Comparison of ENCODE assay signal across 14 cellular contexts in genomic region chr4:90078440-90078839, GRCh38. TPM values are rescaled to one million over a fixed set of nuclear protein-coding genes. Genes with fewer than 3 reads are reported as not detected.
DNase-seq lines count a peak whose midpoint lies in the region; ATAC-seq and TF ChIP-seq lines count a peak whose summit lies in the region.
"Had no signal": no experiment of that assay in that cellular context is flagged by ENCODE, and none has a peak within 500 bp of the region (broad histone marks: within the 10 kb centered on the region; RNA-seq: fewer than 3 reads in every experiment).

No MANE protein-coding gene starts in this region.

- H3K36me3 ChIP-seq in smooth muscle cell (ENCODE audit: low read depth), result no peaks in the 10 kb centered on the region
- H3K36me3 ChIP-seq in colonic mucosa, result no peaks in the 10 kb centered on the region

- H3K4me1 ChIP-seq in smooth muscle cell (ENCODE audit: low read depth) (no peaks in the 10 kb centered on the region), colonic mucosa (no peaks in the 10 kb centered on the region)

- ATAC-seq in GM18517 (IDR thresholded peaks at IDR 0.05; ENCODE audit: unreplicated experiment), result peak; percentile 66
- peak; percentile 61 for ATAC-seq in GM21526 (IDR thresholded peaks at IDR 0.05; ENCODE audit: low FRiP score, unreplicated experiment)
- peak; percentile 73 for ATAC-seq in HG03342 (IDR thresholded peaks at IDR 0.05; ENCODE audit: unreplicated experiment)

- peaks cover 5% of the 10 kb centered on the region for H3K27me3 ChIP-seq in smooth muscle cell (ENCODE audit: low read depth)
- no peaks in the 10 kb centered on the region for H3K27me3 ChIP-seq in colonic mucosa

- DNase-seq in epithelial cell of esophagus (ENCODE audit: low read depth), result peak; percentile 57
- no peak for DNase-seq in smooth muscle cell (lab: John Stamatoyannopoulos, UW; ENCODE audit: unreplicated experiment)
- DNase-seq in colonic mucosa, result no peak
- DNase-seq in NOMO-1 treated with dmso at 0.1 percent for 144 hours (lab: John Stamatoyannopoulos, UW; ENCODE audit: unreplicated experiment), result no peak
- no peak for DNase-seq in NCI-H774 (lab: John Stamatoyannopoulos, UW)
- DNase-seq: activated CD4-positive, alpha-beta T cell treated with anti-CD3 and anti-CD28 coated beads, Interleukin-2, amount 50 U/mL, for 4 hours; activated naive CD4-positive, alpha-beta T cell; GM23248; NCI-H82 had no signal

- H3K4me2 ChIP-seq in smooth muscle cell, result no peak overlapping the region

- H3K9ac ChIP-seq in smooth muscle cell (ENCODE audit: low read depth), result no peak overlapping the region
- no peak overlapping the region for H3K9ac ChIP-seq in colonic mucosa (ENCODE audit: low read depth in 2 of 2, low read length in 2 of 2)
- H3K9ac ChIP-seq: GM23248 had no signal

- H4K20me1 ChIP-seq in smooth muscle cell (ENCODE audit: low read depth), result no peaks in the 10 kb centered on the region

- no peaks in the 10 kb centered on the region for H3K79me2 ChIP-seq in smooth muscle cell (ENCODE audit: low read depth)

- no peak overlapping the region for H3K27ac ChIP-seq in smooth muscle cell (ENCODE audit: low read depth)
- H3K27ac ChIP-seq in colonic mucosa, result no peak overlapping the region
- H3K27ac ChIP-seq: C4-2B, GM23248 had no signal

- no peak for TF ChIP-seq CTCF in epithelial cell of esophagus (IDR thresholded peaks at IDR 0.05; ENCODE audit: insufficient read depth, low read depth, low read length, missing control alignments)
- TF ChIP-seq CTCF in smooth muscle cell (IDR thresholded peaks at IDR 0.05; ENCODE audit: borderline replicate concordance, insufficient read depth, poor library complexity, severe bottlenecking), result no peak
- TF ChIP-seq CTCF in colonic mucosa (IDR thresholded peaks at IDR 0.05), result no peak

- no peaks in the 10 kb centered on the region for H3K9me3 ChIP-seq in smooth muscle cell (replicated peaks; ENCODE audit: low read depth)
- no peaks in the 10 kb centered on the region for H3K9me3 ChIP-seq in colonic mucosa

- H3K4me3 ChIP-seq in epithelial cell of esophagus (ENCODE audit: low read length) (no peak overlapping the region), smooth muscle cell (no peak overlapping the region), colonic mucosa (no peak overlapping the region)
- H3K4me3 ChIP-seq: GM23248 had no signal

- no peaks in the 10 kb centered on the region for H3F3A ChIP-seq in smooth muscle cell (ENCODE audit: low read depth)

- H2AFZ ChIP-seq in smooth muscle cell (ENCODE audit: low read depth), result no peak overlapping the region
- H2AFZ ChIP-seq: GM23248 had no signal

- intact Hi-C loops in colonic mucosa (cut with DNase I), result no loop called here

RNA-seq across cellular contexts. Expression of gene CCSER1, which starts 48.8 kb away (rescaled TPM):
- total RNA-seq in smooth muscle cell (0.76 and 1.0 TPM in 2 replicates), colonic mucosa (10 to 100 TPM; 11.2 to 13.4 TPM)
- polyA plus RNA-seq in smooth muscle cell, result 0.58 TPM in 1 of 2 replicates, not detected in the other
- total RNA-seq: GM23248, myocyte had no signal
- polyA plus RNA-seq: GM23248 had no signal
